Comparison of ENCODE assay signal across 14 cellular contexts in genomic region chr11:48011125-48012050, GRCh38. TPM values are rescaled to one million over a fixed set of nuclear protein-coding genes. Genes with fewer than 3 reads are reported as not detected.
DNase-seq lines count a peak whose midpoint lies in the region; ATAC-seq and TF ChIP-seq lines count a peak whose summit lies in the region.
"Had no signal": no experiment of that assay in that cellular context is flagged by ENCODE, and none has a peak within 500 bp of the region (broad histone marks: within the 10 kb centered on the region; RNA-seq: fewer than 3 reads in every experiment).

No MANE protein-coding gene starts in this region.

- no peaks in the 10 kb centered on the region for H3K9me3 Mint-ChIP-seq in activated CD4-positive, alpha-beta T cell treated with anti-CD3 and anti-CD28 coated beads for 36 hours (ENCODE audit: low read depth)
- H3K9me3 Mint-ChIP-seq: GM23338 had no signal

- H3K4me3 ChIP-seq in Peyer's patch (no peak overlapping the region), colonic mucosa (no peak overlapping the region), spleen (peak overlapping the region in 1 of 8 donors; percentile 24)
- H3K4me3 ChIP-seq: GM23338, uterus had no signal

- H3K9ac ChIP-seq in colonic mucosa (ENCODE audit: low read depth in 2 of 2, low read length in 2 of 2): no peak overlapping the region

- peaks cover 6% of the 10 kb centered on the region for H3K36me3 Mint-ChIP-seq in activated CD4-positive, alpha-beta T cell treated with anti-CD3 and anti-CD28 coated beads for 36 hours (ENCODE audit: low read depth)

- 74 to 91% (median 81%) methylated on average over 7 of the region's 7 CpGs for WGBS in spleen, 5 donors

- intact Hi-C loops in activated CD4-positive, alpha-beta T cell treated with anti-CD3 and anti-CD28 coated beads for 36 hours (cut with DNase I, micrococcal nuclease): no loop called here
- intact Hi-C loops in colonic mucosa (cut with DNase I): no loop called here
- intact Hi-C loops in spleen (cut with DNase I; ENCODE audit: low total_unique reads): no loop called here
- intact Hi-C loops in Right ventricle myocardium inferior (cut with DNase I): no loop called here

- no peaks in the 10 kb centered on the region for H3K27me3 ChIP-seq in Peyer's patch
- no peaks in the 10 kb centered on the region for H3K27me3 ChIP-seq in colonic mucosa
- H3K27me3 ChIP-seq in spleen (replicated peaks in 1 of 7): no peaks in the 10 kb centered on the region
- H3K27me3 ChIP-seq: uterus had no signal

- POLR2A ChIA-PET in activated CD4-positive, alpha-beta T cell treated with anti-CD3 and anti-CD28 coated beads for 36 hours (lab: Charles Lee): interaction anchor here (1.4 kb wide), 1 partner anchor 82 kb away, joined by 3 read pairs; no protein-coding TSS in a partner anchor

- CTCF ChIA-PET in activated CD4-positive, alpha-beta T cell treated with anti-CD3 and anti-CD28 coated beads for 36 hours (lab: Charles Lee): interaction anchor here (0.6 to 2.0 kb wide), 5 partner anchors 12 to 98 kb away, joined by 3 to 6 read pairs (median 3); no protein-coding TSS in a partner anchor

- TF ChIP-seq POLR2A in Peyer's patch (IDR thresholded peaks at IDR 0.05): no peak
- no peak for TF ChIP-seq POLR2A in spleen (IDR thresholded peaks at IDR 0.05)

- peak overlapping the region; percentile 50 to 74 (median 60) for H3K27ac ChIP-seq in Peyer's patch
- H3K27ac ChIP-seq in colonic mucosa: peak overlapping the region; percentile 33
- peak overlapping the region in 7 of 8 donors; percentile 72 to 90 (median 89) for H3K27ac ChIP-seq in spleen
- H3K27ac ChIP-seq: uterus had no signal

- no peaks in the 10 kb centered on the region for H3K36me3 ChIP-seq in Peyer's patch
- no peaks in the 10 kb centered on the region for H3K36me3 ChIP-seq in colonic mucosa
- H3K36me3 ChIP-seq in spleen: peaks cover 0 to 4% (median 0%) of the 10 kb centered on the region in 6 donors
- H3K36me3 ChIP-seq: uterus had no signal

- H3K27me3 Mint-ChIP-seq in activated CD4-positive, alpha-beta T cell treated with anti-CD3 and anti-CD28 coated beads for 36 hours: no peaks in the 10 kb centered on the region

- H3K4me3 Mint-ChIP-seq in activated CD4-positive, alpha-beta T cell treated with anti-CD3 and anti-CD28 coated beads for 36 hours: no peak overlapping the region
- H3K4me3 Mint-ChIP-seq: GM23338 had no signal

- H3K4me1 Mint-ChIP-seq in activated CD4-positive, alpha-beta T cell treated with anti-CD3 and anti-CD28 coated beads for 36 hours: peaks cover 87% of the 10 kb centered on the region

- H3K9me3 ChIP-seq in Peyer's patch (no peaks in the 10 kb centered on the region), colonic mucosa (no peaks in the 10 kb centered on the region), spleen (no peaks in the 10 kb centered on the region)
- H3K9me3 ChIP-seq: uterus had no signal

- TF ChIP-seq CTCF in Peyer's patch (IDR thresholded peaks at IDR 0.05) (no peak), colonic mucosa (IDR thresholded peaks at IDR 0.05) (no peak), spleen (IDR thresholded peaks at IDR 0.05 in 8 of 11, conservative IDR thresholded peaks at IDR 0.05 in 3 of 11) (no peak)

- peak overlapping the region; percentile 90 for H3K27ac Mint-ChIP-seq in activated CD4-positive, alpha-beta T cell treated with anti-CD3 and anti-CD28 coated beads for 36 hours
- H3K27ac Mint-ChIP-seq: GM23338 had no signal

- DNase-seq in activated CD4-positive, alpha-beta T cell treated with anti-CD3 and anti-CD28 coated beads for 36 hours: no peak
- DNase-seq in activated CD4-positive, alpha-beta T cell treated with anti-CD3 and anti-CD28 coated beads, Interleukin-2, amount 50 U/mL, for 48 hours: no peak
- no peak for DNase-seq in Peyer's patch
- DNase-seq in colonic mucosa: no peak
- DNase-seq in spleen: peak; percentile 16
- DNase-seq in NCI-H2171 treated with DMSO at 0.1 percent for 48 hours (lab: John Stamatoyannopoulos, UW): no peak
- no peak for DNase-seq in NCI-H1092 (lab: John Stamatoyannopoulos, UW)
- DNase-seq in Right ventricle myocardium inferior (ENCODE audit: missing footprints): no peak
- DNase-seq: MV-4-11, NCI-H2171, right cardiac atrium, SHP77, uterus had no signal

- ATAC-seq in activated CD4-positive, alpha-beta T cell treated with anti-CD3 and anti-CD28 coated beads for 36 hours: no peak
- ATAC-seq in Right ventricle myocardium inferior: no peak
- ATAC-seq: GM23338, right cardiac atrium had no signal

- peaks cover 0 to 27% (median 12%) of the 10 kb centered on the region in 4 donors for H3K4me1 ChIP-seq in Peyer's patch
- peaks cover 12% of the 10 kb centered on the region for H3K4me1 ChIP-seq in colonic mucosa
- H3K4me1 ChIP-seq in spleen: peaks cover 47 to 100% (median 92%) of the 10 kb centered on the region in 6 donors

RNA-seq across cellular contexts. Expression of gene PTPRJ, which starts 31.0 kb away (rescaled TPM):
- total RNA-seq in activated CD4-positive, alpha-beta T cell treated with anti-CD3 and anti-CD28 coated beads for 36 hours: 10 to 100 TPM; 20.8 to 21.3 TPM
- total RNA-seq in Peyer's patch (10 to 100 TPM; 28.1 to 50.1 (median 37.5) TPM), colonic mucosa (10 to 100 TPM; 37.5 to 45.7 TPM), spleen (100 to 1,000 TPM in 4 of 7 donors, 10 to 100 TPM in 3; 63.7 to 135 (median 100) TPM), Right ventricle myocardium inferior (7.2 TPM)
- 10 to 100 TPM in 1 of 3 donors, 1 to 10 TPM in 2; 6.4 to 11.6 (median 10.0) TPM for polyA plus RNA-seq in spleen

Comparison
In these comparisons a context has a peak if more than half of its experiments do, and no peak if none do; other contexts are left out.
1. H3K27ac ChIP-seq: peak in every context shown above with its lines; median percentile 89 in spleen; 60 in Peyer's patch; 33 in colonic mucosa.